8 cellular contexts compared by ENCODE assay signal in the genomic region with DNA sequence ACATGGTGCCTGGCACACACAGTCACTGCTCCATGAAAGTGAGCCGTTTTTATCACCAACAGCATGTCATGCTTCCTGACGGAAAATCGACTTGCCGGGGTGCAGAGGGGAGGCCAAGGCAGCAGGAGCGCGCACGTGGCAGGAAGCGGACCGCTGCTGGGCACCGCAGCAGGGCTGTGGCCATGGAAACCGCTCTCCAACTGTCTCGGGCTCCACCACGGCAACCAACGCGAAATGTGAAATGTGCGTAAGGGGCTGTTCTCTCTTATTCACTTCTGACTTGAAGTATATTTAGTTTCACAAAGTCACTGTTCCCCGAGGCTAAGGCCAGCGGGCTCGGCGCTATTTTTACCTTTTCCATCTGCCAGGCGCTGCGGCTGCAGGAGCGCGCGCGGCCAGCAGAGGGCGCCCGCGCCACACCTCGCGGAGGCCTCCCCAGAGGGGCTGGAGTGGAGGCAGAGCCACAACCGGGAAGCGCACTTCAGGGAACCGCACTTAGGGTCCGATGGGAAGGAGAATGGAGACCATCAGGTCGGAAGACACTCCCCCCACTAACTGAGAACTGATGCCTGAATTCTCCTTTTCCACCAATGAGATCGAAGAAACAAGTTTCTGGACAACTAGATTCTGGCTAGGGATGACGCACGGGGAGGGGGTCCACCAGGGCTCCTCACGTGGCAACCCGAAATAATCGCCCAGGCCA. TPM values are rescaled to one million over a fixed set of nuclear protein-coding genes. Genes with fewer than 3 reads are reported as not detected.
A peak's percentile ranks its signal among the peaks of the same experiment; 100 is the strongest.
DNase-seq lines count a peak whose midpoint lies in the region; ATAC-seq, FAIRE-seq and TF ChIP-seq lines count a peak whose summit lies in the region.

No MANE protein-coding gene starts in this region.

- TF ChIP-seq CTCF in Peyer's patch (IDR thresholded peaks at IDR 0.05), result peak; percentile 93 to 98 (median 95)
- TF ChIP-seq CTCF in pancreas (IDR thresholded peaks at IDR 0.05), result peak; percentile 79 to 99 (median 93)
- TF ChIP-seq CTCF in vagina (IDR thresholded peaks at IDR 0.05), result peak; percentile 89 to 97 (median 90)

- no peak for FAIRE-seq in pancreas (lab: Jason Lieb, UNC)

- ATAC-seq in pancreas (peak; percentile 64 to 94 (median 86)), HG02759 (IDR thresholded peaks at IDR 0.05; ENCODE audit: unreplicated experiment) (no peak)

- H3K27ac ChIP-seq in Peyer's patch (no peak overlapping the region), pancreas (no peak overlapping the region), vagina (no peak overlapping the region)

- DNase-seq in NCI-H2196 (lab: John Stamatoyannopoulos, UW; ENCODE audit: unreplicated experiment) (peak; percentile 23), NCI-H2196 treated with DMSO at 0.1 percent for 48 hours (lab: John Stamatoyannopoulos, UW; ENCODE audit: unreplicated experiment) (no peak), Peyer's patch (peak; percentile 49 to 82 (median 80)), glomerular visceral epithelial cell (ENCODE audit: extremely low spot score) (peak; percentile 37), pancreas (peak in 4 of 6 donors; percentile 25 to 90 (median 56)), vagina (ENCODE audit: extremely low spot score in 2 of 2) (no peak)
- peak; percentile 66 for DNase-seq in activated naive CD4-positive, alpha-beta T cell treated with Interleukin-2 at 50 U/mL for 16 hours

- H3K36me3 ChIP-seq in Peyer's patch (peaks cover 0 to 88% (median 0%) of the 10 kb centered on the region in 3 donors), pancreas (peaks cover 0 to 56% (median 12%) of the 10 kb centered on the region in 3 donors), vagina (peaks cover 0 to 67% of the 10 kb centered on the region in 2 donors)

- no peaks in the 10 kb centered on the region for H3K9me3 ChIP-seq in Peyer's patch
- H3K9me3 ChIP-seq in pancreas, result no peaks in the 10 kb centered on the region
- no peaks in the 10 kb centered on the region for H3K9me3 ChIP-seq in vagina

- intact Hi-C loops in pancreas (cut with DNase I), result no loop called here
- intact Hi-C loops in vagina (cut with DNase I), result loop anchor here (5.0 kb wide), 1 partner anchor 68 kb away; no protein-coding TSS in a partner anchor

- TF ChIP-seq POLR2A in Peyer's patch (IDR thresholded peaks at IDR 0.05), result no peak
- no peak for TF ChIP-seq POLR2A in vagina (IDR thresholded peaks at IDR 0.05)

- H3K4me3 ChIP-seq in Peyer's patch (no peak overlapping the region), pancreas (no peak overlapping the region), vagina (no peak overlapping the region)

- WGBS in pancreas, 2 donors, result 46 to 49% methylated on average over 42 of the region's 42 CpGs

- H3K27me3 ChIP-seq in Peyer's patch (no peaks in the 10 kb centered on the region), pancreas (no peaks in the 10 kb centered on the region), vagina (no peaks in the 10 kb centered on the region)

- H3K4me1 ChIP-seq in Peyer's patch (no peaks in the 10 kb centered on the region), pancreas (no peaks in the 10 kb centered on the region), vagina (peaks cover 5% of the 10 kb centered on the region)

RNA-seq across cellular contexts. Expression of a gene that starts 19.7 kb away (rescaled TPM):
- 10 to 100 TPM; 22.9 to 54.5 (median 34.9) TPM for total RNA-seq in Peyer's patch
- 10 to 100 TPM; 11.5 to 45.4 (median 18.8) TPM for total RNA-seq in pancreas
- 10 to 100 TPM; 17.5 to 19.7 TPM for polyA plus RNA-seq in pancreas
- total RNA-seq in vagina, result 31.2 TPM

RNA-seq across cellular contexts. Expression of a gene that starts 47.8 kb away (rescaled TPM):
- not detected for total RNA-seq in Peyer's patch
- total RNA-seq in pancreas, result not detected
- not detected for polyA plus RNA-seq in pancreas
- total RNA-seq in vagina, result not detected

Comparison
In these comparisons a context has a peak if more than half of its experiments do, and no peak if none do; other contexts are left out.
1. DNase-seq: peak in NCI-H2196 (single experiment), Peyer's patch (3 of 3), activated naive CD4-positive, alpha-beta T cell treated with Interleukin-2 at 50 U/mL for 16 hours (single experiment), glomerular visceral epithelial cell (single experiment) and pancreas (4 of 6); none in NCI-H2196 treated with DMSO at 0.1 percent for 48 hours (single experiment) and vagina (0 of 2).
2. Peak in every context shown above with its lines, with median percentiles within 50 percentile points of each other: CTCF ChIP-seq.